ENCODE assay signal across 8 cellular contexts in genomic region chr7:90613088-90613498, GRCh38. TPM values are rescaled to one million over a fixed set of nuclear protein-coding genes. Genes with fewer than 3 reads are reported as not detected.
DNase-seq lines count a peak whose midpoint lies in the region; ATAC-seq lines count a peak whose summit lies in the region.

No MANE protein-coding gene starts in this region.

- H3K79me2 ChIP-seq in ACC112 (ENCODE audit: control insufficient read depth, insufficient read depth, low read length, unreplicated experiment) = peaks cover 65% of the 10 kb centered on the region

- H3K4me1 ChIP-seq in ACC112 (ENCODE audit: control insufficient read depth, insufficient read depth, low read length, unreplicated experiment) = peaks cover 17% of the 10 kb centered on the region

- H3K36me3 ChIP-seq in ACC112 (ENCODE audit: insufficient read depth, low read length) = no peaks in the 10 kb centered on the region

- 0 out of 2 replicates have a peak overlapping the region, but pooled peaks have one; percentile 3 for H3K4me3 ChIP-seq in ACC112 (ENCODE audit: low read depth, low read length)

- H2AFZ ChIP-seq in ACC112 (ENCODE audit: low read length, unreplicated experiment) = no peak overlapping the region

- peaks cover 5% of the 10 kb centered on the region for H3K27me3 Mint-ChIP-seq in T-helper 17 cell

- no peaks in the 10 kb centered on the region for H3K4me1 Mint-ChIP-seq in T-helper 17 cell

- no peaks in the 10 kb centered on the region for H3K9me3 ChIP-seq in T-helper 17 cell (ENCODE audit: control insufficient read depth, low read length, poor library complexity, severe bottlenecking)

- H3K27me3 ChIP-seq in ACC112 (ENCODE audit: insufficient read depth, low read length) = no peaks in the 10 kb centered on the region

- no peaks in the 10 kb centered on the region for H3K36me3 Mint-ChIP-seq in T-helper 17 cell (ENCODE audit: low read depth)

- ATAC-seq in GM18909 (IDR thresholded peaks at IDR 0.05; ENCODE audit: poor library complexity, unreplicated experiment) (peak; percentile 89), HG02973 (IDR thresholded peaks at IDR 0.05; ENCODE audit: unreplicated experiment) (peak; percentile 51), T-helper 17 cell (peak; percentile 23)

- H3K27ac Mint-ChIP-seq in T-helper 17 cell = no peak overlapping the region

- DNase-seq in T-helper 17 cell (no peak), occipital lobe (lab: John Stamatoyannopoulos, UW) (no peak), superior temporal gyrus (ENCODE audit: extremely low spot score) (no peak), glomerular visceral epithelial cell (ENCODE audit: extremely low spot score) (no peak), ecto neural progenitor cell (ENCODE audit: low spot score) (no peak)

- no peak overlapping the region for H3K4me3 Mint-ChIP-seq in T-helper 17 cell

- peak overlapping the region; percentile 56 for H3K27ac ChIP-seq in ACC112 (ENCODE audit: low read depth, low read length)

RNA-seq across cellular contexts. Expression of gene CDK14, which starts 17.0 kb away (rescaled TPM):
- total RNA-seq in T-helper 17 cell (1 to 10 TPM; 1.7 to 4.6 TPM), occipital lobe (123 TPM)

Comparison
In these comparisons a context has a peak if more than half of its experiments do, and no peak if none do; other contexts are left out.
1. ATAC-seq: peak in every context shown above with its lines; median percentile 89 in GM18909; 51 in HG02973; 23 in T-helper 17 cell.
2. RNA of gene CDK14, which starts 17.0 kb away (total RNA-seq): 123 TPM in occipital lobe (single experiment); 1.7 to 4.6 TPM in T-helper 17 cell; every median in the first group is over 10 times any median in the second.